2 cellular contexts compared by ENCODE assay signal in genomic region chr21:41432567-41433460, GRCh38.
TF ChIP-seq lines count a peak whose summit lies in the region.

No MANE protein-coding gene starts in this region.

TF ChIP-seq in GM12891, 5 proteins besides CTCF, POLR2A, EP300 and RAD21:
- no peak for TF ChIP-seq POU2F2 (IDR thresholded peaks at IDR 0.05; ENCODE audit: low read depth, low read length)
- no peak for TF ChIP-seq SPI1 (IDR thresholded peaks at IDR 0.05; ENCODE audit: low read depth, low read length)

TF ChIP-seq in GM12878, 131 proteins besides CTCF, POLR2A, EP300 and RAD21:
- TF ChIP-seq POLR2AphosphoS5 (IDR thresholded peaks at IDR 0.05; ENCODE audit: low read length) (peak; percentile 13), SIX5 (IDR thresholded peaks at IDR 0.05; ENCODE audit: low read depth, low read length, severe bottlenecking) (no peak), CREB1 (IDR thresholded peaks at IDR 0.05; ENCODE audit: low read depth) (no peak), ZNF384 (IDR thresholded peaks at IDR 0.05; ENCODE audit: borderline replicate concordance, low read depth, low read length) (no peak)
